In the genomic region with DNA sequence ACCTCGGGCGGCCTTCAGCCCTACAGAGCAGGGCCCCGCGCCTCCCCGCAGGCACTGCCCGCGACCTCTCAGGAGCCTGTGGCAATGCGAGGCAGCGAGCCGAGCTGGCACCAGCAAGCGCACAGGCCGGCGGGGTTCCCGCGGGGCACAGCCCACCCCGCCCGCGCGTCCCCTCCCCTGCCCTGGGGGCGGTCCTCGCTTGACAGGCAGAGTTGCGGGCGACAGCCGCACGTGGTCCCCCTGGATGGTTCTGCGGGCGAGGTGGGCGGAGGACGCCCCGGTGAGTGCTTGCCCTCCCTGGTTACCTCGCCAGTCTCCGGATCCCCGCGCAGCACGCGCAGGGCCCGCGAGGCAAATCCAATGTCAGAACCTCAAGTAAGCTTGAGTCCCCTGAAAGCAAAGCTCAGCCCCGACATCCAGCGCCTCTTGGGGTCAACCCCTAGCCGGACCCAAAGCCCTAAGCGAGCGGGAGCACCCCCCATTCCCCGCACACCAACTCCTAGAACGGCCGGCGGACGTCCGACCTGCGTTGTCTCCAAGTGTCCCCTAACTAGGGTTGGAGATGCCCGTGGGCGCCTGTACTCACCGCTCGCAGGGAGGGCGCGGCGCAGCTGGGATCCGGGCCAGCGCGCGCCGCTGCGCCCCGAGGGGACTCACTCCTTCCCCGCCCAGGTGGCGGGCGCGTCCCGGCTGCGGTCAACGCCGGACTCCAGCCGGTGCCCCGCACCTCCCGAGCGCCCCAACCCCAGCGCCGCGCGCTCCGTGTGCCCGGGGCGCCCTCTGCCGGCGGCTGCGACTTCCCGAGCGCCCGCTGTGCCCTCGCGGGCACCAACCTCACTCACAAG, we compare ENCODE assay signal across 8 cellular contexts. TPM values are rescaled to one million over a fixed set of nuclear protein-coding genes. Genes with fewer than 3 reads are reported as not detected.
DNase-seq lines count a peak whose midpoint lies in the region; ATAC-seq and TF ChIP-seq lines count a peak whose summit lies in the region.

TSS of gene DRD1 (minus strand) at position 123 of the 845 bp plus-strand sequence. CDS start 1,083 bp downstream, outside the sequence.

- intact Hi-C loops in right lobe of liver (cut with DNase I), result loop anchor here in 1 of 2 donors (10.0 kb wide), 1 partner anchor 489 kb away; no protein-coding TSS in a partner anchor

- no peaks in the 10 kb centered on the region for H3K36me3 ChIP-seq in right lobe of liver

- H3K9me3 Mint-ChIP-seq in HFFc6, result no peaks in the 10 kb centered on the region

- in situ Hi-C loops in Caki2 (cut with HindIII; ENCODE audit: low pct_unique_long_range_greater_than_20kb, low sequenced_read_pairs), result no loop called here

- H3K9me3 ChIP-seq in right lobe of liver, result no peaks in the 10 kb centered on the region

- H3K4me1 Mint-ChIP-seq in HFFc6 (ENCODE audit: low read depth), result peaks cover 4% of the 10 kb centered on the region; the same call in 1 of the 2 replicates

- no CpG with 5 or more reads among the region's 91 CpGs for WGBS in right lobe of liver (ENCODE audit: insufficient coverage, low coverage, low lambda C conversion rate, missing lambda C conversion rate)

- H3K4me1 ChIP-seq in right lobe of liver, result peaks cover 0 to 13% (median 4%) of the 10 kb centered on the region in 4 donors

- DNase-seq in Caki2 (ENCODE audit: low read depth) (peak; percentile 40), HFFc6 (no peak), right lobe of liver (peak; percentile 54 to 62 (median 60)), Kasumi-1 (lab: John Stamatoyannopoulos, UW) (no peak)
- DNase-seq in central memory CD4-positive, alpha-beta T cell, result peak; percentile 10
- DNase-seq in stimulated activated CD8-positive, alpha-beta memory T cell treated with anti-CD3 and anti-CD28 coated beads, Interleukin-12 subunit alpha, Interleukin-12 subunit beta, amount 100 ng/mL, for 4 hours (ENCODE audit: low read depth), result peak; percentile 26

- ATAC-seq in activated CD4-positive, CD25-positive, alpha-beta regulatory T cell treated with anti-CD3 and anti-CD28 coated beads, Interleukin-2, amount 50 U/mL, for 24 hours, result peak; percentile 75
- ATAC-seq in right lobe of liver (peak; percentile 78 to 89 (median 86)), HG03097 (IDR thresholded peaks at IDR 0.05; ENCODE audit: low FRiP score, unreplicated experiment) (no peak)

- no peak within 1 kb of the TSS; the same call in 1 of the 2 replicates for H3K4me3 Mint-ChIP-seq in HFFc6

- H3K27ac Mint-ChIP-seq in HFFc6, result no peak within 1 kb of the TSS

- peaks cover 16% of the 10 kb centered on the region; the same call in 1 of the 2 replicates for H3K27me3 Mint-ChIP-seq in HFFc6 (ENCODE audit: insufficient read depth)

- no peak for TF ChIP-seq POLR2A in right lobe of liver (IDR thresholded peaks at IDR 0.05)

- H3K27ac ChIP-seq in right lobe of liver, result no peak within 1 kb of the TSS

- TF ChIP-seq CTCF in HFFc6 (IDR thresholded peaks at IDR 0.05), result peak; percentile 87
- TF ChIP-seq CTCF in right lobe of liver (IDR thresholded peaks at IDR 0.05), result peak; percentile 66 to 91 (median 82)

- H3K27me3 ChIP-seq in right lobe of liver, result no peaks in the 10 kb centered on the region

- no peaks in the 10 kb centered on the region for H3K36me3 Mint-ChIP-seq in HFFc6 (ENCODE audit: low read depth)

- H3K4me3 ChIP-seq in right lobe of liver, result peak within 1 kb of the TSS; percentile 25 to 48 (median 41)

RNA-seq across cellular contexts. Expression of gene DRD1, which starts in this region (rescaled TPM):
- total RNA-seq in Caki2 (2014; rRNA removed; shearing (Covaris generic); ENCODE audit: low replicate concordance), result not detected in 2 replicates
- total RNA-seq in HFFc6 (2021; fragmentation: NEBNext Ultra II Directional; extraction: Animal tissue kit (Norgen Biotek cat#: 25700)), result not detected
- under 1 TPM in 3 of 6 experiments, not detected in 3; 0.06 to 0.18 (median 0.15) TPM for total RNA-seq in right lobe of liver

Comparison
In these comparisons a context has a peak if more than half of its experiments do, and no peak if none do; other contexts are left out.
1. Peak in DNase-seq in Caki2; RNA of the gene not detected or under 1 TPM.
2. Peak in DNase-seq, ATAC-seq and H3K4me3 ChIP-seq in right lobe of liver; RNA of the gene not detected or under 1 TPM.
3. DNase-seq: peak in central memory CD4-positive, alpha-beta T cell (single experiment) and stimulated activated CD8-positive, alpha-beta memory T cell treated with anti-CD3 and anti-CD28 coated beads, Interleukin-12 subunit alpha, Interleukin-12 subunit beta, amount 100 ng/mL, for 4 hours (single experiment); none in HFFc6 (single experiment) and Kasumi-1 (0 of 2).